ENCODE assay signal across 8 cellular contexts in genomic region chr19:55654323-55654832, GRCh38. TPM values are rescaled to one million over a fixed set of nuclear protein-coding genes. Genes with fewer than 3 reads are reported as not detected.
A peak's percentile ranks its signal among the peaks of the same experiment; 100 is the strongest.
DNase-seq lines count a peak whose midpoint lies in the region; ATAC-seq and TF ChIP-seq lines count a peak whose summit lies in the region.

No MANE protein-coding gene starts in this region.

- H3K4me1 ChIP-seq in BLaER1 treated with 17β-estradiol and CSF1 and Interleukin-3, amounts not matched to agents 10 nM and 100 nM, result peaks cover 34 to 56% (median 44%) of the 10 kb centered on the region in 10 experiments
- peaks cover 38 to 53% of the 10 kb centered on the region in 2 donors for H3K4me1 ChIP-seq in left lung

- intact Hi-C loops in left lung (cut with DNase I), result no loop called here

- H3K9ac ChIP-seq in BLaER1 treated with 17β-estradiol and CSF1 and Interleukin-3, amounts not matched to agents 10 nM and 100 nM, result peak overlapping the region; percentile 96 to 100 (median 100)

- peaks cover 34 to 61% (median 45%) of the 10 kb centered on the region in 11 experiments; a peak in 21 of 22 replicates for H3K36me3 ChIP-seq in BLaER1 treated with 17β-estradiol and CSF1 and Interleukin-3, amounts not matched to agents 10 nM and 100 nM
- H3K36me3 ChIP-seq in left lung, result peaks cover 0 to 17% of the 10 kb centered on the region in 2 donors

- DNase-seq in NCI-H748 treated with DMSO at 0.1 percent for 48 hours (lab: John Stamatoyannopoulos, UW) (peak; percentile 98), dermis blood vessel endothelial cell (peak; percentile 100), left lung (peak; percentile 97 to 99)
- DNase-seq in activated CD4-positive, alpha-beta T cell treated with anti-CD3 and anti-CD28 coated beads, Interleukin-2, amount 50 U/mL, for 4 hours, result peak; percentile 97 to 98
- DNase-seq in stimulated activated CD4-positive, alpha-beta T cell treated with anti-CD3 and anti-CD28 coated beads, Interleukin-2, amount 100 ng/mL, for 24 hours, result peak; percentile 99

- ATAC-seq in GM19438 (IDR thresholded peaks at IDR 0.05; ENCODE audit: low read depth, unreplicated experiment), result peak; percentile 51
- peak; percentile 45 for ATAC-seq in HG03565 (IDR thresholded peaks at IDR 0.05; ENCODE audit: unreplicated experiment)
- ATAC-seq in left lung, result peak; percentile 86

- peaks cover 37 to 41% (median 40%) of the 10 kb centered on the region in 11 experiments for H4K20me1 ChIP-seq in BLaER1 treated with 17β-estradiol and CSF1 and Interleukin-3, amounts not matched to agents 10 nM and 100 nM

- TF ChIP-seq CTCF in left lung (IDR thresholded peaks at IDR 0.05), result no peak

- H3K27ac ChIP-seq in BLaER1 treated with 17β-estradiol and CSF1 and Interleukin-3, amounts not matched to agents 10 nM and 100 nM, result peak overlapping the region; percentile 98 to 100 (median 100)
- H3K27ac ChIP-seq in left lung, result peak overlapping the region; percentile 99 to 100

- no peaks in the 10 kb centered on the region for H3K27me3 ChIP-seq in BLaER1 treated with 17β-estradiol and CSF1 and Interleukin-3, amounts not matched to agents 10 nM and 100 nM
- H3K27me3 ChIP-seq in left lung, result no peaks in the 10 kb centered on the region

- no peaks in the 10 kb centered on the region for H3K9me3 ChIP-seq in BLaER1 treated with 17β-estradiol and CSF1 and Interleukin-3, amounts not matched to agents 10 nM and 100 nM (replicated peaks in 1 of 11)
- H3K9me3 ChIP-seq in left lung, result no peaks in the 10 kb centered on the region

- peak overlapping the region; percentile 25 to 65 (median 54); a peak in 18 of 22 replicates for H3K4me2 ChIP-seq in BLaER1 treated with 17β-estradiol and CSF1 and Interleukin-3, amounts not matched to agents 10 nM and 100 nM

- H3K4me3 ChIP-seq in BLaER1 treated with 17β-estradiol and CSF1 and Interleukin-3, amounts not matched to agents 10 nM and 100 nM, result peak overlapping the region; percentile 74 to 98 (median 85)
- peak overlapping the region; percentile 97 to 100 for H3K4me3 ChIP-seq in left lung

RNA-seq across cellular contexts. Expression of gene U2AF2, which starts 0.5 kb away (rescaled TPM):
- total RNA-seq in dermis blood vessel endothelial cell (84.1 and 172 TPM in 2 replicates), left lung (100 to 1,000 TPM; 123 to 145 TPM)

RNA-seq across cellular contexts. Expression of gene CCDC106, which starts 6.4 kb away (rescaled TPM):
- 7.8 and 13.9 TPM in 2 replicates for total RNA-seq in dermis blood vessel endothelial cell
- total RNA-seq in left lung, result 10 to 100 TPM in 1 of 2 donors, 1 to 10 TPM in 1; 9.7 to 15.1 TPM

RNA-seq across cellular contexts. Expression of gene ZNF581, which starts 10.9 kb away (rescaled TPM):
- total RNA-seq in dermis blood vessel endothelial cell, result 16.3 and 20.8 TPM in 2 replicates
- total RNA-seq in left lung, result 10 to 100 TPM; 14.5 to 19.5 TPM

RNA-seq across cellular contexts. Expression of gene ZNF580, which starts 13.6 kb away (rescaled TPM):
- 2.0 and 3.6 TPM in 2 replicates for total RNA-seq in dermis blood vessel endothelial cell
- total RNA-seq in left lung, result 10 to 100 TPM; 33.8 to 34.7 TPM

RNA-seq across cellular contexts. Expression of gene EPN1, which starts 20.6 kb away (rescaled TPM):
- total RNA-seq in dermis blood vessel endothelial cell (71.6 and 243 TPM in 2 replicates), left lung (100 to 1,000 TPM; 114 to 120 TPM)

Comparison
In these comparisons a context has a peak if more than half of its experiments do, and no peak if none do; other contexts are left out.
1. Peak in every context shown above with its lines: DNase-seq, ATAC-seq, H3K4me3 ChIP-seq and H3K27ac ChIP-seq.